In the genomic region with DNA sequence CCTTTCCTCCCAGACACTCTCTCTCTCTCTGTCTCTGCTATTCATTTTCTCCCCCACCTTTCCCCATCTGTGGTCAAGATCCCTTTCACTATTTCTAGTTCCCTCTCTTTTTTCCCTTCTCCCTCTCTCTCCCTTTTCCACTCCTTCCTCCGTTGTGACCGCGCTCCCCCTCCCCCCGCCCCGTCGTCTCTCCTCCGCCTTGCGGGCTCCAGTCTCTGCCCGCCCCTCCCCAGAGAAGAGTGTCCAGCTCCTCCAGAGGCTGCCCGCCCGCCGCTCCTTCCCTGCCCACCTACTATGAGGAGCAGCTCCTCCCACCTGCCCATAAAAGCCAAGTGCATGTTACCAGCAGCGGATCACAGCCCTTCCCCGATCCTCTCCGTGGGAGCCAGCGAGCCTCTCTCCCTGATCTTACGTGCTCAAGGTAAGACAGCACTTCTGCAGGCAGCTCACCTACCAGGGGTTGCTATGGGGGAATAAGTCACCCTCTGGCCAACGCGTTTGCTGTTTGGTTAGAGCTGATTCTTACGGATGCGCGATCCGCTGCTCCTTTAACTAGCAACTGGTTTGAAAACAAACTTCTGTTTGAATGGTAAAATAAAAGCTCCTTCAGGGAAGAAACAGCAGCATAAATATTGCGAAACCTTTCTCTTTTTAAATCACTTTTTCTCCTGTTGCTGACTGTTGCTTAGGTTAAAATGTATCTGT, we compare ENCODE assay signal across 8 cellular contexts. TPM values are rescaled to one million over a fixed set of nuclear protein-coding genes. Genes with fewer than 3 reads are reported as not detected.
A peak's percentile ranks its signal among the peaks of the same experiment; 100 is the strongest.
DNase-seq lines count a peak whose midpoint lies in the region; ATAC-seq and TF ChIP-seq lines count a peak whose summit lies in the region.

A gene (plus strand): TSS at position 351 of the 705 bp plus-strand sequence. CDS start 152,089 bp downstream, outside the sequence.

- H2AFZ ChIP-seq in ACC112 (ENCODE audit: low read length, unreplicated experiment): peak within 1 kb of the TSS; percentile 53

- WGBS in testis, 2 donors: 4 to 8% methylated on average over 24 of the region's 24 CpGs

- no peaks in the 10 kb centered on the region for H3K9me3 ChIP-seq in testis

- H3K27me3 ChIP-seq in ACC112 (ENCODE audit: insufficient read depth, low read length) (no peaks in the 10 kb centered on the region), testis (no peaks in the 10 kb centered on the region)

- H3K27ac ChIP-seq in ACC112 (ENCODE audit: low read depth, low read length): peak within 1 kb of the TSS; percentile 94
- H3K27ac ChIP-seq in testis: peak within 1 kb of the TSS; percentile 11 to 23

- no peak for TF ChIP-seq CTCF in cardiac fibroblast (IDR thresholded peaks at IDR 0.05; ENCODE audit: low read depth, low read length)
- no peak for TF ChIP-seq CTCF in testis (IDR thresholded peaks at IDR 0.05)

- TF ChIP-seq POLR2A in testis (IDR thresholded peaks at IDR 0.05): no peak

- ATAC-seq in left colon: no peak
- no peak for ATAC-seq in GM18907 (IDR thresholded peaks at IDR 0.05; ENCODE audit: unreplicated experiment)
- ATAC-seq in GM21423 (IDR thresholded peaks at IDR 0.05; ENCODE audit: unreplicated experiment): no peak

- peaks cover 58% of the 10 kb centered on the region for H3K79me2 ChIP-seq in ACC112 (ENCODE audit: control insufficient read depth, insufficient read depth, low read length, unreplicated experiment)

- H3K4me3 ChIP-seq in ACC112 (ENCODE audit: low read depth, low read length) (peak within 1 kb of the TSS; percentile 91), cardiac fibroblast (replicated peaks in 1 of 2; ENCODE audit: low read depth in 2 of 2, low read length in 2 of 2) (peak within 1 kb of the TSS; percentile 68 to 78), testis (peak within 1 kb of the TSS; percentile 27 to 54)

- intact Hi-C loops in left colon (cut with DNase I, micrococcal nuclease): no loop called here
- intact Hi-C loops in testis (cut with DNase I; ENCODE audit: low total_unique reads): no loop called here

- H3K36me3 ChIP-seq in ACC112 (ENCODE audit: insufficient read depth, low read length): peaks cover 9% of the 10 kb centered on the region; the same call in 1 of the 2 replicates
- no peaks in the 10 kb centered on the region for H3K36me3 ChIP-seq in testis (ENCODE audit: low read depth, missing control alignments)

- peaks cover 54% of the 10 kb centered on the region for H3K4me1 ChIP-seq in ACC112 (ENCODE audit: control insufficient read depth, insufficient read depth, low read length, unreplicated experiment)
- no peaks in the 10 kb centered on the region for H3K4me1 ChIP-seq in testis

- DNase-seq in HS-27A (ENCODE audit: low read depth): peak; percentile 85
- peak; percentile 77 to 91 for DNase-seq in cardiac fibroblast (ENCODE audit: low read depth in 2 of 2)
- DNase-seq in left colon: peak; percentile 20 to 39
- DNase-seq in testis: peak; percentile 36
- DNase-seq in NCI-H2107 treated with DMSO at 0.1 percent for 48 hours (lab: John Stamatoyannopoulos, UW; ENCODE audit: unreplicated experiment): no peak

RNA-seq across cellular contexts. Expression of the gene that starts here (rescaled TPM):
- total RNA-seq in left colon: 1 to 10 TPM; 2.3 to 2.8 TPM
- 1 to 10 TPM; 1.1 to 1.3 TPM for total RNA-seq in testis
- 11.5 TPM for polyA plus RNA-seq in testis (ENCODE audit: insufficient read depth, low read depth, low replicate concordance)

Comparison
In these comparisons a context has a peak if more than half of its experiments do, and no peak if none do; other contexts are left out.
1. H3K4me3 ChIP-seq: peak in every context shown above with its lines; median percentile 91 in ACC112; 73 in cardiac fibroblast; 40 in testis.